21 cellular contexts compared by ENCODE assay signal in the genomic region with DNA sequence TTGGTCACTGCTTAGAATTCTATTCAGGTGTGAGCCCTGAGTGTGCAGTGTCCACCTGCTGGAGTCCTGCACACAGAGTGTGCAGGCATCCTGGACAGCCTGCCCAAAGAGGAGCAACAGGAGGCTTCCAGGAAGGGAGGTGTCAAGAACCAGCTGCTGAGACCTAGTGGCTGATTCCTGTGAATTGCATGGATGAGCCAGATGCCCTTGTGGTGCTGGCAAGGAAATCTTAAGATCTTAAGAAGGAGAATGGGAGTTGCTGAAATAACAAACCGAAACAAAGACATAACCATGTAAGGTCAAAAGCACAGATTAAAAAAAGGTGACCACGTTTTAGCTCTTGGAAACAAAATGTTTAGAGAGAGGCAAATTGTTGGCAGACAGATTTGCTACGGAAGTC. TPM values are rescaled to one million over a fixed set of nuclear protein-coding genes. Genes with fewer than 3 reads are reported as not detected.
DNase-seq lines count a peak whose midpoint lies in the region; ATAC-seq and TF ChIP-seq lines count a peak whose summit lies in the region.
"Had no signal": no experiment of that assay in that cellular context is flagged by ENCODE, and none has a peak within 500 bp of the region (broad histone marks: within the 10 kb centered on the region; RNA-seq: fewer than 3 reads in every experiment).

No MANE protein-coding gene starts in this region.

- H3K27me3 ChIP-seq in heart left ventricle: no peaks in the 10 kb centered on the region
- H3K27me3 ChIP-seq in adipocyte (replicated peaks; ENCODE audit: control insufficient read depth, insufficient read depth, low read length): no peaks in the 10 kb centered on the region
- H3K27me3 ChIP-seq in smooth muscle cell (ENCODE audit: low read depth): no peaks in the 10 kb centered on the region
- H3K27me3 ChIP-seq: SJCRH30, uterus had no signal

- no peaks in the 10 kb centered on the region for H3K79me2 ChIP-seq in smooth muscle cell (ENCODE audit: low read depth)

- ATAC-seq in heart left ventricle (peak in 3 of 4 donors; percentile 42 to 61 (median 58)), GM19467 (IDR thresholded peaks at IDR 0.05; ENCODE audit: unreplicated experiment) (no peak), HG02623 (IDR thresholded peaks at IDR 0.05; ENCODE audit: unreplicated experiment) (no peak), HG02763 (IDR thresholded peaks at IDR 0.05; ENCODE audit: unreplicated experiment) (no peak)
- ATAC-seq: left lobe of liver, T-helper 17 cell had no signal

- DNase-seq in heart left ventricle (no peak), cardiac septum (ENCODE audit: low spot score) (no peak), adipocyte (ENCODE audit: low read depth) (peak; percentile 54), fibroblast of peridontal ligament (ENCODE audit: extremely low read depth) (peak; percentile 88), smooth muscle cell (lab: John Stamatoyannopoulos, UW; ENCODE audit: unreplicated experiment) (no peak)
- DNase-seq: activated CD4-positive, alpha-beta T cell treated with anti-CD3 and anti-CD28 coated beads, Interleukin-2, amount 50 U/mL, for 1 hour; activated gamma-delta T cell treated with Interleukin-2 at 50 U/mL for 16 hours; amniotic stem cell; Kasumi-1; NCI-H2107; NCI-H526 treated with DMSO at 0.1 percent for 48 hours; SJCRH30; stimulated activated CD4-positive, alpha-beta T cell treated with anti-CD3 and anti-CD28 coated beads, Interleukin-12 subunit alpha, Interleukin-12 subunit beta, amount 100 ng/mL, for 4 hours; stimulated activated CD8-positive, alpha-beta memory T cell treated with anti-CD3 and anti-CD28 coated beads, Interleukin-4, amount 100 ng/mL, for 48 hours; T-helper 17 cell; uterus had no signal

- H3K9ac ChIP-seq in adipocyte (ENCODE audit: low read length) (no peak overlapping the region), smooth muscle cell (ENCODE audit: low read depth) (no peak overlapping the region)

- H3K9me3 ChIP-seq in heart left ventricle (no peaks in the 10 kb centered on the region), adipocyte (ENCODE audit: control insufficient read depth, low read length) (no peaks in the 10 kb centered on the region), smooth muscle cell (replicated peaks; ENCODE audit: low read depth) (no peaks in the 10 kb centered on the region)
- H3K9me3 ChIP-seq: SJCRH30, uterus had no signal

- H3K4me3 ChIP-seq in heart left ventricle: no peak overlapping the region
- no peak overlapping the region for H3K4me3 ChIP-seq in adipocyte (ENCODE audit: low read length)
- H3K4me3 ChIP-seq in smooth muscle cell: no peak overlapping the region
- H3K4me3 ChIP-seq: SJCRH30, uterus had no signal

- TF ChIP-seq POLR2A in heart left ventricle (IDR thresholded peaks at IDR 0.05): no peak

- H3K36me3 ChIP-seq in heart left ventricle: peaks cover 0 to 10% (median 0%) of the 10 kb centered on the region in 9 donors
- no peaks in the 10 kb centered on the region for H3K36me3 ChIP-seq in adipocyte (ENCODE audit: control insufficient read depth, insufficient read depth, low read length, severe bottlenecking)
- H3K36me3 ChIP-seq in smooth muscle cell (ENCODE audit: low read depth): no peaks in the 10 kb centered on the region
- H3K36me3 ChIP-seq: SJCRH30, uterus had no signal

- peaks cover 15% of the 10 kb centered on the region for H3F3A ChIP-seq in smooth muscle cell (ENCODE audit: low read depth)

- no peak overlapping the region for H3K27ac ChIP-seq in heart left ventricle
- no peak overlapping the region for H3K27ac ChIP-seq in smooth muscle cell (ENCODE audit: low read depth)
- H3K27ac ChIP-seq: SJCRH30, VCaP had no signal

- H2AFZ ChIP-seq in smooth muscle cell (ENCODE audit: low read depth): peak overlapping the region; percentile 23

- 56 to 73% (median 63%) methylated on average over 3 of the region's 3 CpGs for WGBS in heart left ventricle, 4 donors
- 42% methylated on average over 3 of the region's 3 CpGs for WGBS in smooth muscle cell (ENCODE audit: low lambda C conversion rate)

- H3K4me2 ChIP-seq in smooth muscle cell: peak overlapping the region; percentile 8

- peaks cover 0 to 3% (median under 1%) of the 10 kb centered on the region in 12 donors for H3K4me1 ChIP-seq in heart left ventricle
- H3K4me1 ChIP-seq in adipocyte (ENCODE audit: control insufficient read depth, insufficient read depth, low read length): no peaks in the 10 kb centered on the region
- peaks cover 50% of the 10 kb centered on the region for H3K4me1 ChIP-seq in smooth muscle cell (ENCODE audit: low read depth)
- H3K4me1 ChIP-seq: SJCRH30, uterus had no signal

- no peak for TF ChIP-seq CTCF in heart left ventricle (IDR thresholded peaks at IDR 0.05)
- TF ChIP-seq CTCF in smooth muscle cell (IDR thresholded peaks at IDR 0.05; ENCODE audit: borderline replicate concordance, insufficient read depth, poor library complexity, severe bottlenecking): no peak

- H4K20me1 ChIP-seq in smooth muscle cell (ENCODE audit: low read depth): no peaks in the 10 kb centered on the region

- intact Hi-C loops in heart left ventricle (cut with DNase I) (no loop called here), cardiac septum (cut with DNase I) (no loop called here)

RNA-seq across cellular contexts. Expression of gene RPS23, which starts 29.3 kb away (rescaled TPM):
- 1,000 to 10,000 TPM in 7 of 9 donors, 100 to 1,000 TPM in 2; 969 to 1,672 (median 1,220) TPM for total RNA-seq in heart left ventricle
- polyA plus RNA-seq in heart left ventricle: 1,000 to 10,000 TPM; 1,640 to 2,612 TPM
- 784 TPM for total RNA-seq in cardiac septum
- 2,914 and 3,121 TPM in 2 replicates for total RNA-seq in smooth muscle cell
- 809 and 818 TPM in 2 replicates for polyA plus RNA-seq in smooth muscle cell

Comparison
In these comparisons a context has a peak if more than half of its experiments do, and no peak if none do; other contexts are left out.
1. ATAC-seq: peak in heart left ventricle (3 of 4); none in GM19467 (single experiment), HG02623 (single experiment) and HG02763 (single experiment).
2. DNase-seq: peak in adipocyte (single experiment) and fibroblast of peridontal ligament (single experiment); none in heart left ventricle (0 of 5), cardiac septum (single experiment) and smooth muscle cell (single experiment).